In genomic region chr6:132401120-132401940, GRCh38 we compare ENCODE assay signal across 8 cellular contexts. TPM values are rescaled to one million over a fixed set of nuclear protein-coding genes. Genes with fewer than 3 reads are reported as not detected.
DNase-seq lines count a peak whose midpoint lies in the region; ATAC-seq and TF ChIP-seq lines count a peak whose summit lies in the region.

Gene MOXD1, minus strand, starts transcription at chr6:132401475. Its CDS starts 49 bp downstream, at chr6:132401426.

- H3K27ac ChIP-seq in Panc1 (ENCODE audit: low read length) (no peak within 1 kb of the TSS), urinary bladder (ENCODE audit: low read depth) (peak within 1 kb of the TSS; percentile 72)

- H3K4me1 ChIP-seq in Panc1 (ENCODE audit: control insufficient read depth, insufficient read depth, low read length) (no peaks in the 10 kb centered on the region), mucosa of descending colon (ENCODE audit: low read depth) (peaks cover 11% of the 10 kb centered on the region), urinary bladder (ENCODE audit: insufficient read depth) (no peaks in the 10 kb centered on the region)

- H3K36me3 ChIP-seq in Panc1 (ENCODE audit: control insufficient read depth, insufficient read depth, low read length) (no peaks in the 10 kb centered on the region), mucosa of descending colon (ENCODE audit: low read depth) (no peaks in the 10 kb centered on the region), urinary bladder (ENCODE audit: insufficient read depth) (no peaks in the 10 kb centered on the region)

- peaks cover 41% of the 10 kb centered on the region for H3K27me3 Mint-ChIP-seq in activated CD4-positive, alpha-beta memory T cell treated with anti-CD3 and anti-CD28 coated beads for 36 hours
- H3K27me3 Mint-ChIP-seq in activated CD4-positive, alpha-beta memory T cell treated with anti-CD3 and anti-CD28 coated beads, Interleukin-2, amount 10 ng/mL, durations not matched to agents 7 days and 5 days: peaks cover 73% of the 10 kb centered on the region

- no TSS peak for BruUV-seq in Panc1 (replicated peaks; lab: Mats Ljungman, UMichigan)

- peak within 1 kb of the TSS; percentile 22 for H3K4me3 Mint-ChIP-seq in activated CD4-positive, alpha-beta memory T cell treated with anti-CD3 and anti-CD28 coated beads for 36 hours
- no peak within 1 kb of the TSS for H3K4me3 Mint-ChIP-seq in activated CD4-positive, alpha-beta memory T cell treated with anti-CD3 and anti-CD28 coated beads, Interleukin-2, amount 10 ng/mL, durations not matched to agents 7 days and 5 days

- under 1% methylated on average over 85 of the region's 85 CpGs for WGBS in urinary bladder

- no peak for DNase-seq in activated CD4-positive, alpha-beta memory T cell treated with anti-CD3 and anti-CD28 coated beads for 36 hours
- DNase-seq in activated CD4-positive, alpha-beta memory T cell treated with anti-CD3 and anti-CD28 coated beads, Interleukin-2, amount 10 ng/mL, durations not matched to agents 7 days and 5 days: no peak
- DNase-seq in Panc1 (ENCODE audit: low read depth, low spot score) (no peak), epithelial cell of esophagus (ENCODE audit: low read depth) (peak; percentile 41), mucosa of descending colon (peak; percentile 22 to 57 (median 53))

- intact Hi-C loops in activated CD4-positive, alpha-beta memory T cell treated with anti-CD3 and anti-CD28 coated beads for 36 hours (cut with micrococcal nuclease): loop anchor here (10.0 kb wide), 1 partner anchor 83 kb away; no protein-coding TSS in a partner anchor
- intact Hi-C loops in Panc1 (cut with micrococcal nuclease; ENCODE audit: unreplicated experiment): no loop called here
- intact Hi-C loops in mucosa of descending colon (cut with DNase I, micrococcal nuclease): no loop called here

- POLR2A ChIA-PET in activated CD4-positive, alpha-beta memory T cell treated with anti-CD3 and anti-CD28 coated beads for 36 hours (lab: Charles Lee): no interaction called here
- POLR2A ChIA-PET in activated CD4-positive, alpha-beta memory T cell treated with anti-CD3 and anti-CD28 coated beads, Interleukin-2, amount 10 ng/mL, durations not matched to agents 7 days and 5 days (lab: Charles Lee): no interaction called here
- POLR2A ChIA-PET in Panc1 (lab: Charles Lee): no interaction called here

- TF ChIP-seq CTCF in Panc1 (IDR thresholded peaks at IDR 0.05) (no peak), epithelial cell of esophagus (IDR thresholded peaks at IDR 0.05; ENCODE audit: insufficient read depth, low read depth, low read length, missing control alignments) (no peak), mucosa of descending colon (IDR thresholded peaks at IDR 0.05) (no peak)

- CTCF ChIA-PET in activated CD4-positive, alpha-beta memory T cell treated with anti-CD3 and anti-CD28 coated beads for 36 hours (lab: Charles Lee): no interaction called here
- CTCF ChIA-PET in activated CD4-positive, alpha-beta memory T cell treated with anti-CD3 and anti-CD28 coated beads, Interleukin-2, amount 10 ng/mL, durations not matched to agents 7 days and 5 days (lab: Charles Lee): no interaction called here
- CTCF ChIA-PET in Panc1 (lab: Charles Lee): no interaction called here

- H3K9me3 ChIP-seq in Panc1 (ENCODE audit: control insufficient read depth, insufficient read depth, low read depth, low read length) (no peaks in the 10 kb centered on the region), mucosa of descending colon (no peaks in the 10 kb centered on the region)

- H3K4me1 Mint-ChIP-seq in activated CD4-positive, alpha-beta memory T cell treated with anti-CD3 and anti-CD28 coated beads for 36 hours (ENCODE audit: low read depth): peaks cover 12% of the 10 kb centered on the region
- H3K4me1 Mint-ChIP-seq in activated CD4-positive, alpha-beta memory T cell treated with anti-CD3 and anti-CD28 coated beads, Interleukin-2, amount 10 ng/mL, durations not matched to agents 7 days and 5 days: peaks cover 9% of the 10 kb centered on the region

- in situ Hi-C loops in Panc1 (cut with HindIII; ENCODE audit: low pct_unique_long_range_greater_than_20kb, low sequenced_read_pairs): no loop called here

- peak; percentile 55 for ATAC-seq in HG02763 (IDR thresholded peaks at IDR 0.05; ENCODE audit: unreplicated experiment)
- peak; percentile 84 for ATAC-seq in Panc1
- peak; percentile 93 for ATAC-seq in mucosa of descending colon
- ATAC-seq in GM18517 (IDR thresholded peaks at IDR 0.05; ENCODE audit: unreplicated experiment): no peak

- H3K4me3 ChIP-seq in Panc1 (ENCODE audit: low read depth in 2 of 2, low read length in 2 of 2) (peak within 1 kb of the TSS; percentile 43 to 45), epithelial cell of esophagus (ENCODE audit: low read length) (peak within 1 kb of the TSS; percentile 52), mucosa of descending colon (peak within 1 kb of the TSS; percentile 21), urinary bladder (ENCODE audit: low read depth, low read length) (peak within 1 kb of the TSS; percentile 52)

- no peaks in the 10 kb centered on the region for H3K36me3 Mint-ChIP-seq in activated CD4-positive, alpha-beta memory T cell treated with anti-CD3 and anti-CD28 coated beads for 36 hours
- H3K36me3 Mint-ChIP-seq in activated CD4-positive, alpha-beta memory T cell treated with anti-CD3 and anti-CD28 coated beads, Interleukin-2, amount 10 ng/mL, durations not matched to agents 7 days and 5 days (ENCODE audit: low read depth): peaks cover 3% of the 10 kb centered on the region

- no peak within 1 kb of the TSS for H3K27ac Mint-ChIP-seq in activated CD4-positive, alpha-beta memory T cell treated with anti-CD3 and anti-CD28 coated beads for 36 hours
- H3K27ac Mint-ChIP-seq in activated CD4-positive, alpha-beta memory T cell treated with anti-CD3 and anti-CD28 coated beads, Interleukin-2, amount 10 ng/mL, durations not matched to agents 7 days and 5 days: no peak within 1 kb of the TSS

- H3K27me3 ChIP-seq in Panc1 (ENCODE audit: control insufficient read depth, insufficient read depth, low read length): peaks cover 39% of the 10 kb centered on the region

- H3K9me3 Mint-ChIP-seq in activated CD4-positive, alpha-beta memory T cell treated with anti-CD3 and anti-CD28 coated beads for 36 hours: no peaks in the 10 kb centered on the region
- no peaks in the 10 kb centered on the region for H3K9me3 Mint-ChIP-seq in activated CD4-positive, alpha-beta memory T cell treated with anti-CD3 and anti-CD28 coated beads, Interleukin-2, amount 10 ng/mL, durations not matched to agents 7 days and 5 days

RNA-seq across cellular contexts. Expression of gene MOXD1, which starts in this region (rescaled TPM):
- not detected for total RNA-seq in activated CD4-positive, alpha-beta memory T cell treated with anti-CD3 and anti-CD28 coated beads for 36 hours
- total RNA-seq in activated CD4-positive, alpha-beta memory T cell treated with anti-CD3 and anti-CD28 coated beads, Interleukin-2, amount 10 ng/mL, durations not matched to agents 7 days and 5 days: not detected
- 0.21 TPM for total RNA-seq in Panc1 (2021; ENCODE audit: unreplicated experiment)
- polyA plus RNA-seq in Panc1 (2012; ENCODE audit: insufficient read length): not detected
- total RNA-seq in mucosa of descending colon: 10 to 100 TPM in 1 of 3 donors, 1 to 10 TPM in 2; 1.7 to 14.8 (median 2.4) TPM
- 123 TPM for total RNA-seq in urinary bladder
- polyA plus RNA-seq in urinary bladder: 22.4 TPM

Comparison
In these comparisons a context has a peak if more than half of its experiments do, and no peak if none do; other contexts are left out.
1. Peak in ATAC-seq and H3K4me3 ChIP-seq in Panc1; RNA of the gene not detected or under 1 TPM.
2. DNase-seq: peak in epithelial cell of esophagus (single experiment) and mucosa of descending colon (3 of 3); none in activated CD4-positive, alpha-beta memory T cell treated with anti-CD3 and anti-CD28 coated beads for 36 hours (single experiment), activated CD4-positive, alpha-beta memory T cell treated with anti-CD3 and anti-CD28 coated beads, Interleukin-2, amount 10 ng/mL, durations not matched to agents 7 days and 5 days (single experiment) and Panc1 (single experiment).
3. Peak in every context shown above with its lines, with median percentiles within 50 percentile points of each other: H3K4me3 ChIP-seq.